Comparison of ENCODE assay signal across 8 cellular contexts in the genomic region with DNA sequence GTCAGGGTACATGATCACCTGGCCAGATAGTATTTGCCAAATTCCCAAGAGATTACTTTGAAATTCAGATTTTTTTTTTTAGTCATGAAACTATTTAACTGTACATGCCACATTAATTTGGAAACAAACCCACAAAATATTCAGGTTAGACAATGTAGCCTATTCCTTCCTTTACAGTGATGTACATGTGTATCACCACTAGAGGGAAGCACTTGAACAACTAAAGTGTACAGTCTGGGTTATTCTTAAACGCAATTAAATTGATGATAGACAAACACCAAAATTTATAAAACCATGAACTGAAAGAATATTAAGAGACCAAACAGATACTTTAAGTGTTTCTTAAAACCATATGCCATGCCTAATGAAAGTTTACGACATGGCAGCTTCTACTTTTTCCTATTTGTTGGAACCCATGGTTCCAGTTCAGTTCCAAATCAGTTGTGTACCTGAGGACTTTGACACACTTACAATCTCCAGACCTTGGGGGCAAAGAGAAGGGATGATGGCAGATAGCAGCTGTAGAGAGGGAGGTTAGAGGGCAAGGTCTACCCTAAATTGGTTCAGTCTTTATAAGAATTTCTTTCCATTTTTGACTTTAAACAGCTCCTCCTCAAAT. TPM values are rescaled to one million over a fixed set of nuclear protein-coding genes. Genes with fewer than 3 reads are reported as not detected.
DNase-seq lines count a peak whose midpoint lies in the region; ATAC-seq and TF ChIP-seq lines count a peak whose summit lies in the region.

No MANE protein-coding gene starts in this region.

- no peak overlapping the region for H3K27ac Mint-ChIP-seq in activated CD4-positive, alpha-beta T cell treated with anti-CD3 and anti-CD28 coated beads for 36 hours
- no peak overlapping the region for H3K27ac Mint-ChIP-seq in naive B cell

- H3K4me3 Mint-ChIP-seq in activated CD4-positive, alpha-beta T cell treated with anti-CD3 and anti-CD28 coated beads for 36 hours = no peak overlapping the region
- H3K4me3 Mint-ChIP-seq in naive B cell = no peak overlapping the region

- H3K27me3 Mint-ChIP-seq in activated CD4-positive, alpha-beta T cell treated with anti-CD3 and anti-CD28 coated beads for 36 hours = peaks cover 2% of the 10 kb centered on the region
- peaks cover 16 to 28% (median 21%) of the 10 kb centered on the region in 3 donors for H3K27me3 Mint-ChIP-seq in naive B cell

- CTCF ChIA-PET in activated CD4-positive, alpha-beta T cell treated with anti-CD3 and anti-CD28 coated beads for 36 hours (lab: Charles Lee) = interaction anchor here (0.6 to 1.2 kb wide), 6 partner anchors 17 to 573 kb away, joined by 3 to 9 read pairs (median 3); no protein-coding TSS in a partner anchor
- CTCF ChIA-PET in RWPE1 (lab: Yijun Ruan, JAX) = interaction anchor here (2.2 kb wide), 1 partner anchor 187 kb away, joined by 6 read pairs; no protein-coding TSS in a partner anchor

- H3K9me3 Mint-ChIP-seq in activated CD4-positive, alpha-beta T cell treated with anti-CD3 and anti-CD28 coated beads for 36 hours (ENCODE audit: low read depth) = no peaks in the 10 kb centered on the region
- H3K9me3 Mint-ChIP-seq in naive B cell = peaks cover 0 to 5% (median 0%) of the 10 kb centered on the region in 7 donors

- peak; percentile 74 for TF ChIP-seq CTCF in RWPE1 (conservative IDR thresholded peaks at IDR 0.05; ENCODE audit: low read depth)

- intact Hi-C loops in activated CD4-positive, alpha-beta T cell treated with anti-CD3 and anti-CD28 coated beads for 36 hours (cut with DNase I, micrococcal nuclease) = loop anchor here (1.0 to 5.0 kb wide), 4 partner anchors 95 to 573 kb away; no protein-coding TSS in a partner anchor
- intact Hi-C loops in posterior cingulate gyrus (cut with DNase I) = loop anchor here (2.0 kb wide), 1 partner anchor 572 kb away; no protein-coding TSS in a partner anchor

- H3K4me1 Mint-ChIP-seq in activated CD4-positive, alpha-beta T cell treated with anti-CD3 and anti-CD28 coated beads for 36 hours = peaks cover 11% of the 10 kb centered on the region
- H3K4me1 Mint-ChIP-seq in naive B cell = peaks cover 9 to 14% (median 13%) of the 10 kb centered on the region in 3 donors

- TF ChIP-seq EP300 in Ishikawa (IDR thresholded peaks at IDR 0.05; ENCODE audit: borderline replicate concordance) = no peak

- H3K27ac ChIP-seq in RWPE1 = no peak overlapping the region

- TF ChIP-seq RAD21 in Ishikawa (IDR thresholded peaks at IDR 0.05; ENCODE audit: low read depth) = peak; percentile 69

- POLR2A ChIA-PET in activated CD4-positive, alpha-beta T cell treated with anti-CD3 and anti-CD28 coated beads for 36 hours (lab: Charles Lee) = no interaction called here
- POLR2A ChIA-PET in RWPE1 (lab: Yijun Ruan, JAX; ENCODE audit: low non-redundant PET) = no interaction called here

- no peak for DNase-seq in activated CD4-positive, alpha-beta T cell treated with anti-CD3 and anti-CD28 coated beads for 36 hours
- DNase-seq in activated CD4-positive, alpha-beta T cell treated with anti-CD3 and anti-CD28 coated beads, Interleukin-2, amount 50 U/mL, for 4 hours = no peak
- DNase-seq in RWPE1 (ENCODE audit: low spot score) (peak; percentile 43), epidermal melanocyte (ENCODE audit: insufficient read length, low spot score) (peak; percentile 42), naive B cell (peak; percentile 16), posterior cingulate gyrus (no peak)

- peak; percentile 83 for ATAC-seq in activated CD4-positive, alpha-beta T cell treated with anti-CD3 and anti-CD28 coated beads for 36 hours
- ATAC-seq in GM21737 (IDR thresholded peaks at IDR 0.05; ENCODE audit: unreplicated experiment) (peak; percentile 71), naive B cell (ENCODE audit: low read depth in 2 of 2) (peak; percentile 51 to 72)

- H3K36me3 Mint-ChIP-seq in activated CD4-positive, alpha-beta T cell treated with anti-CD3 and anti-CD28 coated beads for 36 hours (ENCODE audit: low read depth) = no peaks in the 10 kb centered on the region
- no peaks in the 10 kb centered on the region for H3K36me3 Mint-ChIP-seq in naive B cell

TF ChIP-seq in Ishikawa, 13 proteins besides CTCF, POLR2A, EP300 and RAD21:
- TF ChIP-seq, protein P1, sequence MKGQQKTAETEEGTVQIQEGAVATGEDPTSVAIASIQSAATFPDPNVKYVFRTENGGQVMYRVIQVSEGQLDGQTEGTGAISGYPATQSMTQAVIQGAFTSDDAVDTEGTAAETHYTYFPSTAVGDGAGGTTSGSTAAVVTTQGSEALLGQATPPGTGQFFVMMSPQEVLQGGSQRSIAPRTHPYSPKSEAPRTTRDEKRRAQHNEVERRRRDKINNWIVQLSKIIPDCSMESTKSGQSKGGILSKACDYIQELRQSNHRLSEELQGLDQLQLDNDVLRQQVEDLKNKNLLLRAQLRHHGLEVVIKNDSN (IDR thresholded peaks at IDR 0.05) = no peak
- TF ChIP-seq YY1 (IDR thresholded peaks at IDR 0.05; ENCODE audit: low read depth) (no peak), EGR1 (IDR thresholded peaks at IDR 0.05) (no peak), TAF1 (IDR thresholded peaks at IDR 0.05; ENCODE audit: low read depth) (no peak), TCF12 (IDR thresholded peaks at IDR 0.05; ENCODE audit: low read depth) (no peak), FOXM1 (IDR thresholded peaks at IDR 0.05; ENCODE audit: borderline replicate concordance, low read depth) (no peak)
- TF ChIP-seq, protein P2, sequence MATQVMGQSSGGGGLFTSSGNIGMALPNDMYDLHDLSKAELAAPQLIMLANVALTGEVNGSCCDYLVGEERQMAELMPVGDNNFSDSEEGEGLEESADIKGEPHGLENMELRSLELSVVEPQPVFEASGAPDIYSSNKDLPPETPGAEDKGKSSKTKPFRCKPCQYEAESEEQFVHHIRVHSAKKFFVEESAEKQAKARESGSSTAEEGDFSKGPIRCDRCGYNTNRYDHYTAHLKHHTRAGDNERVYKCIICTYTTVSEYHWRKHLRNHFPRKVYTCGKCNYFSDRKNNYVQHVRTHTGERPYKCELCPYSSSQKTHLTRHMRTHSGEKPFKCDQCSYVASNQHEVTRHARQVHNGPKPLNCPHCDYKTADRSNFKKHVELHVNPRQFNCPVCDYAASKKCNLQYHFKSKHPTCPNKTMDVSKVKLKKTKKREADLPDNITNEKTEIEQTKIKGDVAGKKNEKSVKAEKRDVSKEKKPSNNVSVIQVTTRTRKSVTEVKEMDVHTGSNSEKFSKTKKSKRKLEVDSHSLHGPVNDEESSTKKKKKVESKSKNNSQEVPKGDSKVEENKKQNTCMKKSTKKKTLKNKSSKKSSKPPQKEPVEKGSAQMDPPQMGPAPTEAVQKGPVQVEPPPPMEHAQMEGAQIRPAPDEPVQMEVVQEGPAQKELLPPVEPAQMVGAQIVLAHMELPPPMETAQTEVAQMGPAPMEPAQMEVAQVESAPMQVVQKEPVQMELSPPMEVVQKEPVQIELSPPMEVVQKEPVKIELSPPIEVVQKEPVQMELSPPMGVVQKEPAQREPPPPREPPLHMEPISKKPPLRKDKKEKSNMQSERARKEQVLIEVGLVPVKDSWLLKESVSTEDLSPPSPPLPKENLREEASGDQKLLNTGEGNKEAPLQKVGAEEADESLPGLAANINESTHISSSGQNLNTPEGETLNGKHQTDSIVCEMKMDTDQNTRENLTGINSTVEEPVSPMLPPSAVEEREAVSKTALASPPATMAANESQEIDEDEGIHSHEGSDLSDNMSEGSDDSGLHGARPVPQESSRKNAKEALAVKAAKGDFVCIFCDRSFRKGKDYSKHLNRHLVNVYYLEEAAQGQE (IDR thresholded peaks at IDR 0.05; ENCODE audit: low read depth) = no peak

RNA-seq across cellular contexts. Expression of gene TNFSF13B, which starts 52.8 kb away (rescaled TPM):
- 1 to 10 TPM; 2.3 to 2.4 TPM for total RNA-seq in activated CD4-positive, alpha-beta T cell treated with anti-CD3 and anti-CD28 coated beads for 36 hours
- 10 to 100 TPM in 1 of 6 donors, 1 to 10 TPM in 4, not detected in 1; 3.2 to 20.6 (median 4.6) TPM for polyA plus RNA-seq in naive B cell (ENCODE audit: low read depth in 6 of 6)

Comparison
In these comparisons a context has a peak if more than half of its experiments do, and no peak if none do; other contexts are left out.
1. DNase-seq: peak in RWPE1 (single experiment), epidermal melanocyte (single experiment) and naive B cell (single experiment); none in activated CD4-positive, alpha-beta T cell treated with anti-CD3 and anti-CD28 coated beads for 36 hours (single experiment), activated CD4-positive, alpha-beta T cell treated with anti-CD3 and anti-CD28 coated beads, Interleukin-2, amount 50 U/mL, for 4 hours (0 of 2) and posterior cingulate gyrus (0 of 10).
2. Peak in every context shown above with its lines, with median percentiles within 50 percentile points of each other: ATAC-seq.